ENCODE assay signal across 9 cellular contexts in the genomic region with DNA sequence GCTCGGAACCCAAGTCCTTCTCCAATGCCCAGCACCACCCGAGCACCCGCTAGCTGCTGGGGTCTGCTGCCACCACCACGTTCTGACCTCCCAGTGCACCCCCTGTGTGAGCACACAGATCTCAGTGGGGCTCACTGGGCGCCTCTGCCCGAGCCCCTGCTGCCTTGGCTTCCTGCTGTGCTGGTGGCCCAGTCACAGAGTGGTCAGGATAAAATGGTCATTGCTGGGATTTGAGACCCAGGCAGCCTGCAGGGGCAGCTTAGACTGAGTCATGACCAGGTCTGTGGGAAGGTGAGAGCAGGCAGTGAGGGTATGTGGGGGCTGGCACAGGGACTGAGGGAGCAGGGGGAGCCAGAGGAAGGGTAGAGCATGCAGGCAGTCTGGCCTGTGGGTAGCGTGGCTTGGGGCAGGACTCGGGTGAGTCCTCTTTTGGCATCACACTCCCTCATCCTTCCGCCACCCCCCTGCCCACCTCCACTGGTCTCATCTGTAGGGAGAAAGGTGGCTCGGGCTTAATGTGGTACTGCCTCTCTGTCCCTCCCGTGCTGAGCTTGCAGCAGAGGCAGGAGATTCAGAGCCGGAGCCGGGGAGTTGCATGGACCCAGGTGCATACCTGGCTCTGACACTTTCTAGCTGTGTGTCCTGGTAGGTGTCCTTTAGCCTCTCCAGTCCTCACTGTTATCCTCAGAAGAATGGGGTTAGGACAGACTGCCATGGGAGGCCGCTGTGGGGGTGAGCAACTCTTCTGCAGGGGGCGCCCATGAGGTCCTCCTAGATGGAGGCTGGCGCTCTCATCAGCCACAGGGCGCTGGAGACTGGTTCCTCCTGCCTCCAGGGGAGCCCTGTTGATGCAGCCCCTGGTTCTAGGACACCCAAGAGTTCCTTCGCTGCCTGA. TPM values are rescaled to one million over a fixed set of nuclear protein-coding genes. Genes with fewer than 3 reads are reported as not detected.
DNase-seq lines count a peak whose midpoint lies in the region; ATAC-seq and TF ChIP-seq lines count a peak whose summit lies in the region.
"Had no signal": no experiment of that assay in that cellular context is flagged by ENCODE, and none has a peak within 500 bp of the region (broad histone marks: within the 10 kb centered on the region; RNA-seq: fewer than 3 reads in every experiment).

No MANE protein-coding gene starts in this region.

- H3K79me2 ChIP-seq in HCT116 (ENCODE audit: insufficient read depth, low read length) = no peaks in the 10 kb centered on the region
- H3K79me2 ChIP-seq in PC-9 (ENCODE audit: low read depth) = no peaks in the 10 kb centered on the region

- TF ChIP-seq RAD21 in HCT116 (IDR thresholded peaks at IDR 0.05; ENCODE audit: low read depth) = no peak; the same call in 1 of the 2 replicates

- H3K9ac ChIP-seq in HCT116 (ENCODE audit: low read length) = no peak overlapping the region

- peak overlapping the region in 3 of 4 donors; percentile 15 to 85 (median 50) for H3K4me3 Mint-ChIP-seq in CD4-positive, CD25-positive, alpha-beta regulatory T cell

- H3K27ac ChIP-seq in CD4-positive, CD25-positive, alpha-beta regulatory T cell (ENCODE audit: insufficient read depth, low read length, poor library complexity, severe bottlenecking) = peak overlapping the region; percentile 94
- H3K27ac ChIP-seq in HCT116 (ENCODE audit: low read depth, low read length) = no peak overlapping the region
- H3K27ac ChIP-seq in substantia nigra (ENCODE audit: low read depth, low read length, poor library complexity, severe bottlenecking) = no peak overlapping the region
- H3K27ac ChIP-seq in PC-9 = no peak overlapping the region

- no peaks in the 10 kb centered on the region for H3F3A ChIP-seq in PC-9 (ENCODE audit: insufficient read depth, low read depth)

- no peaks in the 10 kb centered on the region for H3K27me3 ChIP-seq in CD4-positive, CD25-positive, alpha-beta regulatory T cell (ENCODE audit: control insufficient read depth, insufficient read depth, low read length)
- no peaks in the 10 kb centered on the region for H3K27me3 ChIP-seq in HCT116 (ENCODE audit: insufficient read depth, low read length)
- no peaks in the 10 kb centered on the region for H3K27me3 ChIP-seq in PC-9 (ENCODE audit: insufficient read depth, low read depth)

- in situ Hi-C loops in G401 (cut with HindIII; ENCODE audit: low sequenced_read_pairs) = no loop called here

- DNase-seq in CD4-positive, CD25-positive, alpha-beta regulatory T cell = peak in 1 of 3 donors; percentile 37
- DNase-seq in HCT116 (ENCODE audit: low read depth, low spot score) = no peak
- DNase-seq in activated CD8-positive, alpha-beta memory T cell treated with anti-CD3 and anti-CD28 coated beads, Interleukin-2, amount 50 U/mL, for 48 hours = peak; percentile 76
- DNase-seq in iPS-NIHi7 (ENCODE audit: extremely low spot score) = peak; percentile 53
- DNase-seq in substantia nigra (lab: John Stamatoyannopoulos, UW) = no peak
- no peak for DNase-seq in PC-9
- no peak for DNase-seq in AML-193 (lab: John Stamatoyannopoulos, UW)
- DNase-seq in G401 (ENCODE audit: low spot score) = no peak

- no peak overlapping the region for H2AFZ ChIP-seq in HCT116 (ENCODE audit: low read depth, low read length, poor library complexity, severe bottlenecking)
- H2AFZ ChIP-seq in PC-9 = no peak overlapping the region

- H3K27me3 Mint-ChIP-seq in CD4-positive, CD25-positive, alpha-beta regulatory T cell = no peaks in the 10 kb centered on the region

- H4K20me1 ChIP-seq in HCT116 (ENCODE audit: insufficient read depth) (no peaks in the 10 kb centered on the region), PC-9 (ENCODE audit: insufficient read depth) (no peaks in the 10 kb centered on the region)

- intact Hi-C loops in HCT116 (cut with micrococcal nuclease) = no loop called here
- intact Hi-C loops in PC-9 (cut with micrococcal nuclease; ENCODE audit: unreplicated experiment) = no loop called here

- POLR2A ChIA-PET in HCT116 (lab: Charles Lee) (no interaction called here), PC-9 (lab: Charles Lee; ENCODE audit: unreplicated experiment) (interaction anchor here (0.6 kb wide), 1 partner anchor 27 kb away, joined by 9 read pairs; no protein-coding TSS in a partner anchor)

- H3K9me2 ChIP-seq in HCT116 (ENCODE audit: insufficient read depth) = no peaks in the 10 kb centered on the region
- no peaks in the 10 kb centered on the region for H3K9me2 ChIP-seq in PC-9 (ENCODE audit: insufficient read depth)

- peaks cover 0 to 1% (median 0%) of the 10 kb centered on the region in 7 donors for H3K9me3 Mint-ChIP-seq in CD4-positive, CD25-positive, alpha-beta regulatory T cell

- H3K9me3 ChIP-seq in CD4-positive, CD25-positive, alpha-beta regulatory T cell (ENCODE audit: control insufficient read depth in 2 of 2, low read length in 2 of 2) = no peaks in the 10 kb centered on the region
- H3K9me3 ChIP-seq in HCT116 (ENCODE audit: control insufficient read depth in 1 of 2, insufficient read depth in 1 of 2, low read depth in 1 of 2, low read length in 2 of 2) (no peaks in the 10 kb centered on the region), PC-9 (ENCODE audit: insufficient read depth, low read depth) (no peaks in the 10 kb centered on the region)

- peak; percentile 19 to 28 (median 24); a peak in 3 of 6 replicates for TF ChIP-seq CTCF in HCT116 (IDR thresholded peaks at IDR 0.05 in 2 of 3, conservative IDR thresholded peaks at IDR 0.05 in 1 of 3; ENCODE audit: borderline replicate concordance in 1 of 3, insufficient read depth in 1 of 3, low read depth in 2 of 3, low read length in 2 of 3)
- TF ChIP-seq CTCF in PC-9 (conservative IDR thresholded peaks at IDR 0.05) = no peak

- CTCF ChIA-PET in HCT116 (lab: Charles Lee) (no interaction called here), PC-9 (lab: Charles Lee) (no interaction called here)

- BruUV-seq in HCT116 (replicated peaks; lab: Mats Ljungman, UMichigan) = no TSS peak
- no TSS peak for BruUV-seq in PC-9 (replicated peaks; lab: Mats Ljungman, UMichigan)

- TF ChIP-seq POLR2A in HCT116 (IDR thresholded peaks at IDR 0.05; ENCODE audit: borderline replicate concordance, extremely low read depth, insufficient read depth, insufficient read length) = no peak

- no peak for ATAC-seq in CD4-positive, CD25-positive, alpha-beta regulatory T cell (ENCODE audit: low read depth in 2 of 2)
- ATAC-seq in HCT116 = peak; percentile 85
- ATAC-seq: left lobe of liver had no signal

- peaks cover 21 to 92% (median 56%) of the 10 kb centered on the region in 4 donors for H3K4me1 Mint-ChIP-seq in CD4-positive, CD25-positive, alpha-beta regulatory T cell

- H3K4me3 ChIP-seq in CD4-positive, CD25-positive, alpha-beta regulatory T cell (ENCODE audit: low read depth, low read length) = no peak overlapping the region
- H3K4me3 ChIP-seq in HCT116 (replicated peaks in 1 of 2; ENCODE audit: low read depth in 1 of 2, low read length in 2 of 2) = no peak overlapping the region
- H3K4me3 ChIP-seq in PC-9 = no peak overlapping the region

- H3K36me3 Mint-ChIP-seq in CD4-positive, CD25-positive, alpha-beta regulatory T cell = peaks cover 25% of the 10 kb centered on the region

- RAD21 ChIA-PET in HCT116 (lab: Charles Lee; ENCODE audit: low non-redundant PET in 1 of 2, low total read pairs in 2 of 2, uncharacterized antibody in 2 of 2, unreplicated experiment in 2 of 2) = no interaction called here

- H3K36me3 ChIP-seq in CD4-positive, CD25-positive, alpha-beta regulatory T cell (ENCODE audit: control insufficient read depth, insufficient read depth, low read length) = no peaks in the 10 kb centered on the region
- no peaks in the 10 kb centered on the region for H3K36me3 ChIP-seq in HCT116 (ENCODE audit: control insufficient read depth in 1 of 2, insufficient read depth in 2 of 2, low read length in 2 of 2)
- H3K36me3 ChIP-seq in PC-9 (ENCODE audit: low read depth) = peaks cover 5% of the 10 kb centered on the region; the same call in 1 of the 2 replicates

- H3K4me2 ChIP-seq in HCT116 (ENCODE audit: low read length) (no peak overlapping the region), PC-9 (no peak overlapping the region)

- peak overlapping the region; percentile 85 to 96 (median 95) for H3K27ac Mint-ChIP-seq in CD4-positive, CD25-positive, alpha-beta regulatory T cell

- peaks cover 96% of the 10 kb centered on the region for H3K4me1 ChIP-seq in CD4-positive, CD25-positive, alpha-beta regulatory T cell (ENCODE audit: control insufficient read depth, insufficient read depth, low read length, poor library complexity, severe bottlenecking)
- H3K4me1 ChIP-seq in HCT116 (ENCODE audit: control insufficient read depth in 1 of 2, insufficient read depth in 2 of 2, low read length in 2 of 2) = no peaks in the 10 kb centered on the region
- no peaks in the 10 kb centered on the region for H3K4me1 ChIP-seq in PC-9 (replicated peaks; ENCODE audit: insufficient read depth)

TF ChIP-seq in HCT116, 20 proteins besides CTCF, POLR2A, EP300 and RAD21 (continues in another document):
- no peak for TF ChIP-seq CBX3 (IDR thresholded peaks at IDR 0.05; ENCODE audit: low read depth)
- TF ChIP-seq YY1 (IDR thresholded peaks at IDR 0.05; ENCODE audit: extremely low read depth, insufficient replicate concordance, low read depth, low read length) = no peak
- no peak for TF ChIP-seq TCF7L2 (IDR thresholded peaks at IDR 0.05; ENCODE audit: borderline replicate concordance, extremely low read depth, insufficient read depth, insufficient read length)
- no peak for TF ChIP-seq ELF1 (IDR thresholded peaks at IDR 0.05; ENCODE audit: borderline replicate concordance, low read depth)
- TF ChIP-seq EZH2phosphoT487 (IDR thresholded peaks at IDR 0.05; ENCODE audit: borderline replicate concordance) = no peak

RNA-seq across cellular contexts. Expression of a gene that starts 32.1 kb away (rescaled TPM):
- 116 TPM for total RNA-seq in CD4-positive, CD25-positive, alpha-beta regulatory T cell
- 10 to 100 TPM; 37.1 to 54.7 (median 46.9) TPM for polyA plus RNA-seq in CD4-positive, CD25-positive, alpha-beta regulatory T cell
- total RNA-seq in HCT116 (2021; ENCODE audit: unreplicated experiment) (16.8 TPM), PC-9 (2021) (22.1 and 27.8 TPM in 2 replicates)
- polyA plus RNA-seq in HCT116 (2012) = 12.8 and 16.3 TPM in 2 replicates
- 27.7 and 34.3 TPM in 2 replicates for total RNA-seq in G401 (2014; rRNA removed; shearing (Covaris generic))

RNA-seq across cellular contexts. Expression of a gene that starts 32.3 kb away (rescaled TPM):
- 91.6 TPM for total RNA-seq in CD4-positive, CD25-positive, alpha-beta regulatory T cell
- polyA plus RNA-seq in CD4-positive, CD25-positive, alpha-beta regulatory T cell = 100 to 1,000 TPM; 155 to 196 (median 170) TPM
- total RNA-seq in HCT116 (2021; ENCODE audit: unreplicated experiment) = 41.4 TPM
- 43.3 and 43.5 TPM in 2 replicates for polyA plus RNA-seq in HCT116 (2012)
- total RNA-seq in PC-9 (2021) = 39.2 and 51.7 TPM in 2 replicates
- total RNA-seq in G401 (2014; rRNA removed; shearing (Covaris generic)) = 23.4 and 49.4 TPM in 2 replicates

RNA-seq across cellular contexts. Expression of a gene that starts 43.4 kb away (rescaled TPM):
- 19.3 TPM for total RNA-seq in CD4-positive, CD25-positive, alpha-beta regulatory T cell
- polyA plus RNA-seq in CD4-positive, CD25-positive, alpha-beta regulatory T cell = 10 to 100 TPM; 63.6 to 72.7 (median 69.6) TPM
- 24.4 TPM for total RNA-seq in HCT116 (2021; ENCODE audit: unreplicated experiment)
- polyA plus RNA-seq in HCT116 (2012) = 19.7 and 24.7 TPM in 2 replicates
- 33.8 and 43.5 TPM in 2 replicates for total RNA-seq in PC-9 (2021)
- 30.8 and 43.1 TPM in 2 replicates for total RNA-seq in G401 (2014; rRNA removed; shearing (Covaris generic))

Comparison
In these comparisons a context has a peak if more than half of its experiments do, and no peak if none do; other contexts are left out.
1. DNase-seq: peak in activated CD8-positive, alpha-beta memory T cell treated with anti-CD3 and anti-CD28 coated beads, Interleukin-2, amount 50 U/mL, for 48 hours (single experiment) and iPS-NIHi7 (single experiment); none in HCT116 (single experiment), substantia nigra (0 of 49), PC-9 (0 of 2), AML-193 (0 of 2) and G401 (single experiment).